In genomic region chr10:100364735-100365391, GRCh38 we compare ENCODE assay signal across 8 cellular contexts. TPM values are rescaled to one million over a fixed set of nuclear protein-coding genes. Genes with fewer than 3 reads are reported as not detected.
A peak's percentile ranks its signal among the peaks of the same experiment; 100 is the strongest.
DNase-seq lines count a peak whose midpoint lies in the region; ATAC-seq, FAIRE-seq and TF ChIP-seq lines count a peak whose summit lies in the region.

No MANE protein-coding gene starts in this region.

- ATAC-seq in A549: peak; percentile 90 to 94
- ATAC-seq in foreskin keratinocyte: peak; percentile 98
- no peak for ATAC-seq in GM21515 (IDR thresholded peaks at IDR 0.05; ENCODE audit: unreplicated experiment)

- intact Hi-C loops in posterior cingulate gyrus (cut with DNase I): no loop called here

- H3K9me3 ChIP-seq in A549: no peaks in the 10 kb centered on the region
- no peaks in the 10 kb centered on the region for H3K9me3 ChIP-seq in SK-N-SH

- WGBS in A549 (ENCODE audit: missing lambda C conversion rate): 7% methylated on average over 7 of the region's 7 CpGs
- WGBS in SK-N-SH (ENCODE audit: low lambda C conversion rate): 32% methylated on average over 7 of the region's 7 CpGs

- H3K9me2 ChIP-seq in SK-N-SH: no peaks in the 10 kb centered on the region

- H3K4me1 ChIP-seq in A549 (peaks cover 71% of the 10 kb centered on the region), SK-N-SH (ENCODE audit: control insufficient read depth in 1 of 2, insufficient read depth in 2 of 2, low read depth in 1 of 2, low read length in 1 of 2) (peaks cover 19 to 42% of the 10 kb centered on the region in 2 experiments; a peak in 3 of 4 replicates), foreskin keratinocyte (peaks cover 18% of the 10 kb centered on the region)

- H3K4me2 ChIP-seq in A549 (peak overlapping the region; percentile 64), SK-N-SH (peak overlapping the region; percentile 43; the same call in 1 of the 2 replicates)

- TF ChIP-seq RAD21 in A549 (conservative IDR thresholded peaks at IDR 0.05 in 1 of 2, IDR thresholded peaks at IDR 0.05 in 1 of 2) (peak in 1 of 2 experiments; percentile 30; a peak in 1 of 5 replicates), SK-N-SH (IDR thresholded peaks at IDR 0.05; ENCODE audit: low read length) (no peak; the same call in 1 of the 2 replicates)

- POLR2A ChIA-PET in A549 (lab: Yijun Ruan, JAX) (interaction anchor here (0.7 to 3.5 kb wide), 3 partner anchors 9 to 19 kb away, joined by 3 to 42 read pairs (median 23); partner anchors contain the start of gene SCD), SK-N-SH (lab: Yijun Ruan, JAX) (interaction anchor here (1.0 to 2.8 kb wide), 2 partner anchors 9 to 18 kb away, joined by 8 to 14 read pairs; partner anchors contain the start of gene SCD)

- H3F3A ChIP-seq in SK-N-SH (replicated peaks; ENCODE audit: insufficient read depth): peaks cover 9% of the 10 kb centered on the region

- no peaks in the 10 kb centered on the region for H3K79me2 ChIP-seq in SK-N-SH (ENCODE audit: insufficient read depth)

- DNase-seq in A549 (ENCODE audit: low read depth in 1 of 2, low spot score in 1 of 2) (peak; percentile 89 to 95), HUDEP-2 (lab: John Stamatoyannopoulos, UW; ENCODE audit: unreplicated experiment in 76 of 76) (peak in 73 of 76 experiments; percentile 15 to 83 (median 55)), SK-N-SH (peak; percentile 58), foreskin keratinocyte (peak; percentile 91 to 94), posterior cingulate gyrus (peak in 8 of 10 donors; percentile 18 to 90 (median 53)), HuH-7 (ENCODE audit: low spot score) (no peak)
- DNase-seq in activated CD8-positive, alpha-beta memory T cell treated with anti-CD3 and anti-CD28 coated beads for 24 hours: no peak

- TF ChIP-seq EP300 in A549 (IDR thresholded peaks at IDR 0.05): no peak; a peak in 1 of 5 replicates
- peak in 1 of 2 experiments; percentile 71; a peak in 2 of 4 replicates for TF ChIP-seq EP300 in SK-N-SH (IDR thresholded peaks at IDR 0.05; ENCODE audit: borderline replicate concordance in 1 of 2, low read depth in 1 of 2, low read length in 1 of 2)

- no peak overlapping the region for H2AFZ ChIP-seq in SK-N-SH (ENCODE audit: low read depth)

- no peak overlapping the region for H3K9ac ChIP-seq in SK-N-SH

- TF ChIP-seq CTCF in A549 (IDR thresholded peaks at IDR 0.05) (no peak), SK-N-SH (IDR thresholded peaks at IDR 0.05) (no peak), foreskin keratinocyte (conservative IDR thresholded peaks at IDR 0.05) (no peak)

- no peak for TF ChIP-seq POLR2A in A549 (IDR thresholded peaks at IDR 0.05; ENCODE audit: low read length)

- no peaks in the 10 kb centered on the region for H4K20me1 ChIP-seq in SK-N-SH (ENCODE audit: insufficient read depth)

- H3K27me3 ChIP-seq in SK-N-SH (ENCODE audit: insufficient read depth) (no peaks in the 10 kb centered on the region), foreskin keratinocyte (no peaks in the 10 kb centered on the region)

- H3K4me3 ChIP-seq in A549 (no peak overlapping the region), SK-N-SH (ENCODE audit: low read depth in 2 of 2, low read length in 1 of 2) (no peak overlapping the region)

- CTCF ChIA-PET in A549 (lab: Yijun Ruan, JAX) (interaction anchor here (0.9 to 5.1 kb wide), 6 partner anchors 8 to 69 kb away, joined by 3 to 27 read pairs (median 6); partner anchors contain the start of gene SCD), SK-N-SH (lab: Yijun Ruan, JAX) (interaction anchor here (1.0 to 2.5 kb wide), 6 partner anchors 13 to 68 kb away, joined by 3 to 10 read pairs (median 4); no protein-coding TSS in a partner anchor)

- peak overlapping the region; percentile 77 to 90 for H3K27ac ChIP-seq in A549
- H3K27ac ChIP-seq in SK-N-SH (ENCODE audit: low read depth in 2 of 2, low read length in 1 of 2): peak overlapping the region; percentile 19 to 38; a peak in 3 of 4 replicates
- peak overlapping the region; percentile 75 for H3K27ac ChIP-seq in foreskin keratinocyte

- H3K36me3 ChIP-seq in SK-N-SH (replicated peaks in 1 of 2; ENCODE audit: control insufficient read depth in 1 of 2, insufficient read depth in 2 of 2, low read length in 1 of 2): peaks cover 8 to 26% of the 10 kb centered on the region in 2 experiments

- FAIRE-seq in A549 (lab: Jason Lieb, UNC): no peak

TF ChIP-seq in A549, 52 proteins besides CTCF, POLR2A, EP300 and RAD21 (continues in another document):
- TF ChIP-seq EHF (CRISPR knock-in tag; IDR thresholded peaks at IDR 0.05) (no peak), MAX (IDR thresholded peaks at IDR 0.05) (peak; percentile 82; the same call in 1 of the 2 replicates), CHD4 (IDR thresholded peaks at IDR 0.05; ENCODE audit: borderline replicate concordance) (no peak), BHLHE40 (IDR thresholded peaks at IDR 0.05; ENCODE audit: low read depth, low read length) (0 out of 2 replicates have a peak, but pooled peaks have one; percentile 28), JUN (IDR thresholded peaks at IDR 0.05) (peak; percentile 69 to 83; a peak in 4 of 5 replicates), RFX5 (IDR thresholded peaks at IDR 0.05) (no peak), USF2 (IDR thresholded peaks at IDR 0.05) (peak; percentile 94), GATA3 (IDR thresholded peaks at IDR 0.05; ENCODE audit: borderline replicate concordance) (peak; percentile 45; the same call in 1 of the 2 replicates), RARB (CRISPR knock-in tag; IDR thresholded peaks at IDR 0.05) (no peak), HOXB13 (CRISPR knock-in tag; IDR thresholded peaks at IDR 0.05; ENCODE audit: low read depth) (no peak)

TF ChIP-seq in SK-N-SH, 30 proteins besides CTCF, POLR2A, EP300 and RAD21 (continues in another document):
- no peak for TF ChIP-seq FOXJ3 (CRISPR knock-in tag; IDR thresholded peaks at IDR 0.05)
- no peak for TF ChIP-seq ZBTB33 (IDR thresholded peaks at IDR 0.05; ENCODE audit: borderline replicate concordance, low read depth)
- TF ChIP-seq EZH2phosphoT487 (IDR thresholded peaks at IDR 0.05; ENCODE audit: borderline replicate concordance, low read depth): no peak
- peak; percentile 59; the same call in 1 of the 2 replicates for TF ChIP-seq MXI1 (IDR thresholded peaks at IDR 0.05; ENCODE audit: low read depth, low read length)
- TF ChIP-seq MAX (IDR thresholded peaks at IDR 0.05; ENCODE audit: low read depth): peak; percentile 42; the same call in 1 of the 2 replicates
- TF ChIP-seq NFIC (IDR thresholded peaks at IDR 0.05; ENCODE audit: borderline replicate concordance): peak; percentile 62; the same call in 1 of the 2 replicates
- TF ChIP-seq TAF1 (IDR thresholded peaks at IDR 0.05; ENCODE audit: borderline replicate concordance, low read depth, low read length): no peak
- TF ChIP-seq RXRA (IDR thresholded peaks at IDR 0.05; ENCODE audit: borderline replicate concordance, low read depth): peak; percentile 96
- TF ChIP-seq RCOR1 (IDR thresholded peaks at IDR 0.05; ENCODE audit: low read length): peak; percentile 50; the same call in 1 of the 2 replicates
- TF ChIP-seq FOSL2 (IDR thresholded peaks at IDR 0.05; ENCODE audit: borderline replicate concordance, low read depth): peak; percentile 68; the same call in 1 of the 2 replicates
- 0 out of 2 replicates have a peak, but pooled peaks have one; percentile 13 for TF ChIP-seq ELF1 (IDR thresholded peaks at IDR 0.05)
- peak; percentile 41; the same call in 1 of the 2 replicates for TF ChIP-seq POLR2AphosphoS5 (IDR thresholded peaks at IDR 0.05; ENCODE audit: low read depth, low read length)

RNA-seq across cellular contexts. Expression of gene SCD, which starts 17.8 kb away (rescaled TPM):
- polyA plus RNA-seq in A549 (2011; rRNA removed) (329 and 348 TPM in 2 replicates), A549 (2017; fragmentation: RNase III; extraction: RNeasy Plus Mini Kit Qiagen cat#74134 plus additional on column Dnase treatment) (157 to 496 TPM (median 416 TPM) in 3 replicates), SK-N-SH (2012; rRNA removed) (19.7 and 26.4 TPM in 2 replicates), foreskin keratinocyte (579 and 619 TPM in 2 replicates)
- polyA plus RNA-seq in A549 (2012; cell fraction: cytosol; rRNA removed): 66.6 and 81.4 TPM in 2 replicates
- polyA plus RNA-seq in A549 (2012; cell fraction: nucleus; rRNA removed): 73.4 and 80.0 TPM in 2 replicates
- polyA minus RNA-seq in A549 (2011; rRNA and poly(A)+ RNA removed): 331 and 353 TPM in 2 replicates
- 20.6 and 24.4 TPM in 2 replicates for polyA plus RNA-seq in SK-N-SH (2012; cell fraction: cytosol; rRNA removed)
- polyA plus RNA-seq in SK-N-SH (2012; cell fraction: nucleus; rRNA removed): 7.8 and 12.2 TPM in 2 replicates
- 1,312 and 1,467 TPM in 2 replicates for total RNA-seq in foreskin keratinocyte

RNA-seq across cellular contexts. Expression of gene PKD2L1, which starts 34.8 kb away (rescaled TPM):
- polyA plus RNA-seq in A549 (2011; rRNA removed): 0.06 and 0.26 TPM in 2 replicates
- 0.01 TPM in 1 of 2 replicates, not detected in the other for polyA plus RNA-seq in A549 (2012; cell fraction: cytosol; rRNA removed)
- 0.04 TPM in 1 of 2 replicates, not detected in the other for polyA plus RNA-seq in A549 (2012; cell fraction: nucleus; rRNA removed)
- 0.08 to 0.11 TPM (median 0.10 TPM) in 3 replicates for polyA plus RNA-seq in A549 (2017; fragmentation: RNase III; extraction: RNeasy Plus Mini Kit Qiagen cat#74134 plus additional on column Dnase treatment)
- polyA minus RNA-seq in A549 (2011; rRNA and poly(A)+ RNA removed): 0.24 TPM in 1 of 2 replicates, not detected in the other
- not detected in 2 replicates for polyA plus RNA-seq in SK-N-SH (2012; rRNA removed)
- not detected in 2 replicates for polyA plus RNA-seq in SK-N-SH (2012; cell fraction: cytosol; rRNA removed)
- polyA plus RNA-seq in SK-N-SH (2012; cell fraction: nucleus; rRNA removed): not detected in 2 replicates
- total RNA-seq in foreskin keratinocyte: not detected in 2 replicates
- not detected in 2 replicates for polyA plus RNA-seq in foreskin keratinocyte

Comparison
In these comparisons a context has a peak if more than half of its experiments do, and no peak if none do; other contexts are left out.
1. DNase-seq: peak in A549 (2 of 2), HUDEP-2 (73 of 76), SK-N-SH (single experiment), foreskin keratinocyte (2 of 2) and posterior cingulate gyrus (8 of 10); none in HuH-7 (single experiment) and activated CD8-positive, alpha-beta memory T cell treated with anti-CD3 and anti-CD28 coated beads for 24 hours (single experiment).
2. H3K27ac ChIP-seq: peak in every context shown above with its lines; median percentile 84 in A549; 75 in foreskin keratinocyte; 28 in SK-N-SH.
3. Of the 12 proteins assayed by ChIP-seq in both A549 and SK-N-SH: peak only in A549: SMC3; only in SK-N-SH: CHD2 and RCOR1; in both: MAX, PBX3 and USF2; in neither: 3; mixed calls (peak in some experiments, not most) for 3.